Comparison of ENCODE assay signal across 8 cellular contexts in genomic region chr6:144283781-144284473, GRCh38. TPM values are rescaled to one million over a fixed set of nuclear protein-coding genes. Genes with fewer than 3 reads are reported as not detected.
A peak's percentile ranks its signal among the peaks of the same experiment; 100 is the strongest.
DNase-seq lines count a peak whose midpoint lies in the region; ATAC-seq and TF ChIP-seq lines count a peak whose summit lies in the region.

No MANE protein-coding gene starts in this region.

- no peaks in the 10 kb centered on the region for H3K27me3 ChIP-seq in BJ (ENCODE audit: control insufficient read depth, insufficient read depth, low read length)
- H3K27me3 ChIP-seq in Karpas-422 (ENCODE audit: low read length): peaks cover 6% of the 10 kb centered on the region; the same call in 1 of the 2 replicates
- peaks cover 3% of the 10 kb centered on the region for H3K27me3 ChIP-seq in mononuclear cell (ENCODE audit: insufficient read depth, low read length)

- H3K4me3 ChIP-seq in BJ (ENCODE audit: low read depth, low read length) (peak overlapping the region; percentile 74), Karpas-422 (ENCODE audit: low read length) (peak overlapping the region; percentile 62), cardiac fibroblast (replicated peaks in 1 of 2; ENCODE audit: low read depth in 2 of 2, low read length in 2 of 2) (peak overlapping the region; percentile 88 to 93), mononuclear cell (ENCODE audit: low read length) (peak overlapping the region; percentile 54)

- ATAC-seq in HG03097 (IDR thresholded peaks at IDR 0.05; ENCODE audit: low FRiP score, unreplicated experiment) (no peak), HG03378 (IDR thresholded peaks at IDR 0.05; ENCODE audit: unreplicated experiment) (no peak)

- H3K36me3 ChIP-seq in BJ (ENCODE audit: control insufficient read depth, insufficient read depth, low read length) (no peaks in the 10 kb centered on the region), Karpas-422 (ENCODE audit: insufficient read depth, low read length) (no peaks in the 10 kb centered on the region)

- H3K9me3 ChIP-seq in Karpas-422 (ENCODE audit: low read length) (no peaks in the 10 kb centered on the region), mononuclear cell (ENCODE audit: low read depth, low read length) (no peaks in the 10 kb centered on the region)

- H3K4me2 ChIP-seq in Karpas-422 (ENCODE audit: low read depth, low read length, poor library complexity, severe bottlenecking): peak overlapping the region; percentile 76

- DNase-seq in BJ (ENCODE audit: low read depth): no peak
- DNase-seq in Karpas-422: peak; percentile 44
- peak; percentile 47 to 53 for DNase-seq in cardiac fibroblast (ENCODE audit: low read depth in 2 of 2)
- no peak for DNase-seq in KG1 (lab: John Stamatoyannopoulos, UW)
- no peak for DNase-seq in cerebellum (ENCODE audit: low spot score)

- H3K79me2 ChIP-seq in Karpas-422 (ENCODE audit: low read length): no peaks in the 10 kb centered on the region

- no peaks in the 10 kb centered on the region for H3K9me2 ChIP-seq in Karpas-422 (replicated peaks; ENCODE audit: insufficient read depth, low read length)

- no peaks in the 10 kb centered on the region for H4K20me1 ChIP-seq in Karpas-422 (ENCODE audit: insufficient read depth, low read depth, low read length)

- H2AFZ ChIP-seq in Karpas-422 (ENCODE audit: low read length): peak overlapping the region; percentile 81; the same call in 1 of the 2 replicates

- CTCF ChIA-PET in BJ (lab: Yijun Ruan, JAX): interaction anchor here (1.2 to 1.4 kb wide), 2 partner anchors 198 to 200 kb away, joined by 4 to 5 read pairs; no protein-coding TSS in a partner anchor

- TF ChIP-seq CTCF in BJ (IDR thresholded peaks at IDR 0.05; ENCODE audit: insufficient read depth, low read depth, low read length): peak; percentile 27
- TF ChIP-seq CTCF in cardiac fibroblast (IDR thresholded peaks at IDR 0.05; ENCODE audit: low read depth, low read length): peak; percentile 25

- peaks cover 19% of the 10 kb centered on the region for H3K4me1 ChIP-seq in Karpas-422 (ENCODE audit: low read length)
- H3K4me1 ChIP-seq in mononuclear cell (ENCODE audit: insufficient read depth, low read length): peaks cover 21% of the 10 kb centered on the region

- no peak overlapping the region for H3K9ac ChIP-seq in Karpas-422 (ENCODE audit: low read length)

- POLR2A ChIA-PET in BJ (lab: Charles Lee): no interaction called here

- H3K27ac ChIP-seq in Karpas-422 (ENCODE audit: low read length): no peak overlapping the region

RNA-seq across cellular contexts. Expression of gene UTRN, which starts 1.2 kb away (rescaled TPM):
- 25.6 and 33.2 TPM in 2 replicates for polyA plus RNA-seq in BJ (2011; rRNA removed)
- 45.7 and 65.6 TPM in 2 replicates for polyA minus RNA-seq in BJ (2011; rRNA and poly(A)+ RNA removed)
- total RNA-seq in Karpas-422 (2014; rRNA removed; shearing (Covaris generic); ENCODE audit: low replicate concordance): 9.2 and 10.7 TPM in 2 replicates
- 318 TPM for total RNA-seq in mononuclear cell
- total RNA-seq in cerebellum: 53.7 TPM

Comparison
In these comparisons a context has a peak if more than half of its experiments do, and no peak if none do; other contexts are left out.
1. DNase-seq: peak in Karpas-422 (single experiment) and cardiac fibroblast (2 of 2); none in BJ (single experiment), KG1 (single experiment) and cerebellum (single experiment).
2. Peak in every context shown above with its lines, with median percentiles within 50 percentile points of each other: H3K4me3 ChIP-seq.